Comparison of ENCODE assay signal across 28 cellular contexts in genomic region chr12:65454115-65454823, GRCh38.
"Had no signal": no experiment of that assay in that cellular context is flagged by ENCODE, and none has a peak within 500 bp of the region (broad histone marks: within the 10 kb centered on the region; RNA-seq: fewer than 3 reads in every experiment).

No MANE protein-coding gene starts in this region.

- ATAC-seq: effector memory CD8-positive, alpha-beta T cell; left ventricle myocardium superior; mucosa of descending colon; natural killer cell treated with Interleukin-12 subunit alpha and Interleukin-12 subunit beta and Interleukin-15 and Interleukin-18, amount 100 ng/mL, for 72 hours; right lobe of liver; stimulated activated naive CD8-positive, alpha-beta T cell treated with anti-CD3 and anti-CD28 coated beads, Interleukin-15, amount 100 ng/mL, for 72 hours; upper lobe of right lung had no signal

- H3K36me3 ChIP-seq: esophagus squamous epithelium, neural progenitor cell, right lobe of liver, suprapubic skin, transverse colon, uterus had no signal

- H3K27ac ChIP-seq: esophagus squamous epithelium, neural progenitor cell, parathyroid adenoma, right lobe of liver, suprapubic skin, transverse colon, upper lobe of right lung, uterus had no signal

- FAIRE-seq: endometrium, keratinocyte, small intestine had no signal

- DNase-seq: cortex of kidney; effector memory CD8-positive, alpha-beta T cell; erythroblast; esophagus squamous epithelium; foreskin melanocyte; glutamatergic neuron; hypothalamus; left ventricle myocardium superior; mesenchymal stem cell; mucosa of descending colon; naive B cell; right lobe of liver; small intestine; stimulated activated CD4-positive, alpha-beta T cell treated with anti-CD3 and anti-CD28 coated beads, Interleukin-15, amount 100 ng/mL, for 24 hours; stimulated activated CD4-positive, alpha-beta T cell treated with anti-CD3 and anti-CD28 coated beads, Interleukin-4, amount 100 ng/mL, for 1 hour; stimulated activated CD8-positive, alpha-beta memory T cell treated with anti-CD3 and anti-CD28 coated beads, Interleukin-4, amount 100 ng/mL, for 48 hours; stimulated activated naive CD4-positive, alpha-beta T cell; stimulated activated naive CD8-positive, alpha-beta T cell treated with anti-CD3 and anti-CD28 coated beads, Interleukin-15, amount 100 ng/mL, for 72 hours; transverse colon; upper lobe of right lung; uterus had no signal

- H3K4me3 ChIP-seq: esophagus squamous epithelium, lung, mucosa of descending colon, neural progenitor cell, right lobe of liver, suprapubic skin, transverse colon, upper lobe of right lung, uterus had no signal

- H3K79me2 ChIP-seq: parathyroid adenoma had no signal

- H3K9me3 ChIP-seq: esophagus squamous epithelium, mucosa of descending colon, right lobe of liver, suprapubic skin, transverse colon, upper lobe of right lung, uterus had no signal

- H3K9ac ChIP-seq: neural progenitor cell, parathyroid adenoma had no signal

- H2AFZ ChIP-seq: neural progenitor cell, parathyroid adenoma had no signal

- H3K27me3 ChIP-seq: esophagus squamous epithelium, neural progenitor cell, right lobe of liver, suprapubic skin, transverse colon, upper lobe of right lung, uterus had no signal

- H3K4me1 ChIP-seq: neural progenitor cell, parathyroid adenoma, right lobe of liver, suprapubic skin, upper lobe of right lung had no signal

- H3K4me2 ChIP-seq: neural progenitor cell had no signal
